Comparison of ENCODE assay signal across 16 cellular contexts in the genomic region with DNA sequence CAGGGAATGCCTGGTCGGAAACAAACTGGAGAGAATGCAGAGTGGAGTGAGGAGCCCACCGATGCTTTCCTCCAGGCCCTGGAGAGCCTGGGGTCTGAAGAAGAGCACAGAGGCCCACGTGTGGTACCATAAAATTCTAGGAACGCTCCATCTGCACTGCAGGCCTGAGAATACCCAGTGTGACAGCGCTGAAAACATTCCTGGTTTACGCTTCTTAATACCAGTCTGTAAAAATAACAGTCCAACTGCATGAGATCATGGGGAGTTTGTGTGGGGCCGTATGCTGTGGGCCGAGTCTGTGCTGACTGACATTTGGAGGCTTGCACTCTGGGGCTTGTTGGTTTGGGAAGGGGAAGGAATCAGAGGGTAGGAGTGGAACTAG.
DNase-seq lines count a peak whose midpoint lies in the region; FAIRE-seq and TF ChIP-seq lines count a peak whose summit lies in the region.
"Had no signal": no experiment of that assay in that cellular context is flagged by ENCODE, and none has a peak within 500 bp of the region (broad histone marks: within the 10 kb centered on the region; RNA-seq: fewer than 3 reads in every experiment).

No MANE protein-coding gene starts in this region.

- TF ChIP-seq CTCF in neural progenitor cell (IDR thresholded peaks at IDR 0.05) (no peak), thyroid gland (IDR thresholded peaks at IDR 0.05) (no peak)

- H3K4me2 ChIP-seq in mesenchymal stem cell (ENCODE audit: low read length, poor library complexity, severe bottlenecking) (no peak overlapping the region), neural progenitor cell (no peak overlapping the region)
- H3K4me2 ChIP-seq: A549 had no signal

- H3K27ac ChIP-seq in SJSA1 = peak overlapping the region; percentile 81
- H3K27ac ChIP-seq in mesenchymal stem cell (ENCODE audit: low read length, poor library complexity, severe bottlenecking) = peak overlapping the region; percentile 65
- peak overlapping the region; percentile 62 for H3K27ac ChIP-seq in neural progenitor cell
- no peak overlapping the region for H3K27ac ChIP-seq in thyroid gland
- H3K27ac ChIP-seq: A549 had no signal

- no peaks in the 10 kb centered on the region for H4K20me1 ChIP-seq in neural progenitor cell (ENCODE audit: low read depth)

- DNase-seq in SJSA1 (ENCODE audit: low read depth in 1 of 2, low spot score in 2 of 2) (peak; percentile 55 to 72), mesenchymal stem cell (no peak), neural progenitor cell (ENCODE audit: low spot score) (no peak), urothelium cell line (ENCODE audit: low spot score) (peak; percentile 55), thyroid gland (no peak), head of caudate nucleus (no peak)
- no peak for DNase-seq in activated CD4-positive, CD25-positive, alpha-beta regulatory T cell (lab: John Stamatoyannopoulos, UW)
- DNase-seq: MG63, NCI-H1092 treated with DMSO at 0.1 percent for 48 hours, NCI-H1694 treated with DMSO at 0.1 percent for 48 hours had no signal

- no peak overlapping the region for H2AK5ac ChIP-seq in mesenchymal stem cell (ENCODE audit: low read length, severe bottlenecking)

- H3K79me1 ChIP-seq in mesenchymal stem cell (replicated peaks; ENCODE audit: low read length, poor library complexity, severe bottlenecking) = no peaks in the 10 kb centered on the region

- FAIRE-seq in urothelium cell line (lab: Jason Lieb, UNC) = no peak
- FAIRE-seq: A549, GM12878, GM18507 had no signal

- H3K27ac Mint-ChIP-seq in neural progenitor cell = peak overlapping the region; percentile 88
- H3K27ac Mint-ChIP-seq: CD14-positive monocyte had no signal

- WGBS in mesenchymal stem cell = 61% methylated on average over 8 of the region's 8 CpGs
- 59 to 70% methylated on average over 8 of the region's 8 CpGs for WGBS in thyroid gland, 2 donors

- no peak overlapping the region for H3K14ac ChIP-seq in mesenchymal stem cell (ENCODE audit: low read length in 2 of 2)

- H3K23ac ChIP-seq in mesenchymal stem cell (ENCODE audit: low read length in 2 of 2) = no peak overlapping the region

- no peaks in the 10 kb centered on the region for H3K27me3 ChIP-seq in SJSA1 (replicated peaks)
- H3K27me3 ChIP-seq in mesenchymal stem cell (ENCODE audit: control insufficient read depth in 1 of 2, insufficient read depth in 1 of 2, low read length in 2 of 2) = no peaks in the 10 kb centered on the region
- H3K27me3 ChIP-seq in neural progenitor cell = no peaks in the 10 kb centered on the region
- no peaks in the 10 kb centered on the region for H3K27me3 ChIP-seq in thyroid gland

- H3K27me3 Mint-ChIP-seq in neural progenitor cell (ENCODE audit: insufficient read depth, low read depth) = peaks cover 7% of the 10 kb centered on the region

- H3K36me3 ChIP-seq in SJSA1 (no peaks in the 10 kb centered on the region), mesenchymal stem cell (ENCODE audit: control insufficient read depth in 1 of 2, insufficient read depth in 2 of 2, low read depth in 1 of 2, low read length in 2 of 2) (no peaks in the 10 kb centered on the region), neural progenitor cell (no peaks in the 10 kb centered on the region), thyroid gland (no peaks in the 10 kb centered on the region)
- H3K36me3 ChIP-seq: HAP-1, MG63 had no signal

- H3K4me1 ChIP-seq in SJSA1 (replicated peaks) = peaks cover 31% of the 10 kb centered on the region
- peaks cover 8% of the 10 kb centered on the region for H3K4me1 ChIP-seq in mesenchymal stem cell (ENCODE audit: control insufficient read depth, insufficient read depth, low read depth, low read length)
- peaks cover 56% of the 10 kb centered on the region for H3K4me1 ChIP-seq in neural progenitor cell
- H3K4me1 ChIP-seq in thyroid gland = no peaks in the 10 kb centered on the region
- H3K4me1 ChIP-seq: A549, Caco-2, HAP-1 had no signal

- H3K36me3 Mint-ChIP-seq in neural progenitor cell = peaks cover 25% of the 10 kb centered on the region
- H3K36me3 Mint-ChIP-seq: CD14-positive monocyte had no signal

- no peak overlapping the region for H2BK120ac ChIP-seq in mesenchymal stem cell (ENCODE audit: low read depth, low read length)

- H3K4me1 Mint-ChIP-seq in neural progenitor cell = peaks cover 73% of the 10 kb centered on the region
- H3K4me1 Mint-ChIP-seq: CD14-positive monocyte had no signal

- H4K8ac ChIP-seq in mesenchymal stem cell (ENCODE audit: low read length) = no peak overlapping the region

- no peak overlapping the region for H3K4ac ChIP-seq in mesenchymal stem cell (ENCODE audit: low read depth in 1 of 2, low read length in 2 of 2)

- H2AFZ ChIP-seq in mesenchymal stem cell (ENCODE audit: low read depth, low read length) (no peak overlapping the region), neural progenitor cell (replicated peaks) (no peak overlapping the region)

- H3K79me2 ChIP-seq in neural progenitor cell (ENCODE audit: low read depth) = peaks cover 7% of the 10 kb centered on the region

- H3K9me3 ChIP-seq in SJSA1 (replicated peaks) (no peaks in the 10 kb centered on the region; the same call in 1 of the 2 replicates), mesenchymal stem cell (ENCODE audit: control insufficient read depth, low read length) (no peaks in the 10 kb centered on the region), neural progenitor cell (ENCODE audit: low read depth) (no peaks in the 10 kb centered on the region), thyroid gland (no peaks in the 10 kb centered on the region)
- H3K9me3 ChIP-seq: A549, Caco-2, HAP-1, MG63 had no signal

- peaks cover 14% of the 10 kb centered on the region for H3K9me3 Mint-ChIP-seq in neural progenitor cell
- H3K9me3 Mint-ChIP-seq: CD14-positive monocyte had no signal

- H3K9ac ChIP-seq in mesenchymal stem cell (ENCODE audit: low read length) = no peak overlapping the region
- H3K9ac ChIP-seq in neural progenitor cell = no peak overlapping the region

- H2BK15ac ChIP-seq in mesenchymal stem cell (ENCODE audit: low read depth, poor library complexity, severe bottlenecking) = no peak overlapping the region

- intact Hi-C loops in thyroid gland (cut with DNase I) = no loop called here
- intact Hi-C loops in head of caudate nucleus (cut with DNase I) = no loop called here

- no peak overlapping the region for H2BK12ac ChIP-seq in mesenchymal stem cell (ENCODE audit: low read length in 2 of 2)

- H3K4me3 ChIP-seq in SJSA1 (no peak overlapping the region), mesenchymal stem cell (ENCODE audit: insufficient read depth in 1 of 2, low read depth in 1 of 2, low read length in 2 of 2) (no peak overlapping the region), neural progenitor cell (no peak overlapping the region), thyroid gland (replicated peaks in 1 of 3) (no peak overlapping the region)
- H3K4me3 ChIP-seq: A549, GM12878, HAP-1, MG63 had no signal

- H3K4me3 Mint-ChIP-seq in neural progenitor cell = peak overlapping the region; percentile 14
- H3K4me3 Mint-ChIP-seq: CD14-positive monocyte had no signal

- TF ChIP-seq POLR2A in thyroid gland (IDR thresholded peaks at IDR 0.05) = no peak

- H3K18ac ChIP-seq in mesenchymal stem cell (ENCODE audit: low read depth in 1 of 2, low read length in 2 of 2) = no peak overlapping the region

- peaks cover 54% of the 10 kb centered on the region for H3F3A ChIP-seq in neural progenitor cell (ENCODE audit: low read depth)

- no peak overlapping the region for H2BK5ac ChIP-seq in mesenchymal stem cell (ENCODE audit: low read depth, low read length, poor library complexity, severe bottlenecking)

- H4K91ac ChIP-seq in mesenchymal stem cell (ENCODE audit: low read length) = no peak overlapping the region

Comparison
In these comparisons a context has a peak if more than half of its experiments do, and no peak if none do; other contexts are left out.
1. DNase-seq: peak in SJSA1 (2 of 2) and urothelium cell line (single experiment); none in mesenchymal stem cell (single experiment), neural progenitor cell (single experiment), activated CD4-positive, CD25-positive, alpha-beta regulatory T cell (0 of 4), thyroid gland (0 of 2) and head of caudate nucleus (0 of 42).
2. H3K27ac ChIP-seq: peak in SJSA1 (single experiment), mesenchymal stem cell (single experiment) and neural progenitor cell (single experiment); none in thyroid gland (0 of 3).